Comparison of ENCODE assay signal across 18 cellular contexts in the genomic region with DNA sequence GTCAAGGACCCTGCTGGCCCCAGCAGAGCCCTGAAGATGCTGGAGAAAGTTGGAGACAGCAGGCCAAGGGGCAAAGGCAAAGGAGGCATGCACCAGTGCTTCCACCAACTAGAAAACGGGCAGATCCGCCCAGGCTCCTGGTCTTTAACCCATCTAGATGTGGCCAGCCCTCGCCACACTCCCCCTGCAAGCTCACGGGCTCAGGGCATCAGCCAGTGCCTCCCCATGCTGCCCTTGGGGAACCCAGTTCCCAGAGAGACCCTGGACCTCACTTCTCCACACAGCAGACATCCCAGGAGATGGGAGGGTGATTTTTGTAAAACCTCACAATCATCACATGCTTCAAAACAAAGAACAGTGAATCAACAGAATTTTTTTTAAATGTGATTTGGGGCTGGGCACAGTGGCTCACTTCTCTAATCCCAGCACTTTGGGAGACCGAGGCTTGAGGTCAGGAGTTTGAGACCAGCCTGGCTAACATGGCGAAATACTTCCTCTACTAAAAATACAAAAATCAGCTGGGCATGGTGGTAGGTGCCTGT. TPM values are rescaled to one million over a fixed set of nuclear protein-coding genes. Genes with fewer than 3 reads are reported as not detected.
DNase-seq lines count a peak whose midpoint lies in the region; ATAC-seq and TF ChIP-seq lines count a peak whose summit lies in the region.
"Had no signal": no experiment of that assay in that cellular context is flagged by ENCODE, and none has a peak within 500 bp of the region (broad histone marks: within the 10 kb centered on the region; RNA-seq: fewer than 3 reads in every experiment).

No MANE protein-coding gene starts in this region.

- H3K9me3 Mint-ChIP-seq in glutamatergic neuron (ENCODE audit: unreplicated experiment) (peaks cover 17% of the 10 kb centered on the region), T-cell (no peaks in the 10 kb centered on the region)
- no peaks in the 10 kb centered on the region for H3K9me3 Mint-ChIP-seq in activated CD4-positive, alpha-beta memory T cell treated with anti-CD3 and anti-CD28 coated beads, Interleukin-2, amount 10 ng/mL, durations not matched to agents 7 days and 5 days
- H3K9me3 Mint-ChIP-seq: activated B cell treated with CpG ODN at 0.5 μM for 24 hours; activated naive CD8-positive, alpha-beta T cell treated with anti-CD3 and anti-CD28 coated beads for 36 hours; memory B cell; natural killer cell treated with Interleukin-12 subunit alpha and Interleukin-12 subunit beta and Interleukin-15 and Interleukin-18, amount 100 ng/mL, for 72 hours had no signal

- H3K27me3 Mint-ChIP-seq in glutamatergic neuron (ENCODE audit: unreplicated experiment) (peaks cover 2% of the 10 kb centered on the region), T-cell (no peaks in the 10 kb centered on the region)
- no peaks in the 10 kb centered on the region for H3K27me3 Mint-ChIP-seq in activated CD4-positive, alpha-beta memory T cell treated with anti-CD3 and anti-CD28 coated beads, Interleukin-2, amount 10 ng/mL, durations not matched to agents 7 days and 5 days
- H3K27me3 Mint-ChIP-seq: activated naive CD8-positive, alpha-beta T cell treated with anti-CD3 and anti-CD28 coated beads for 36 hours; natural killer cell treated with Interleukin-12 subunit alpha and Interleukin-12 subunit beta and Interleukin-15 and Interleukin-18, amount 100 ng/mL, for 72 hours had no signal

- peaks cover 28 to 29% of the 10 kb centered on the region in 2 donors for H3K4me1 ChIP-seq in gastrocnemius medialis

- DNase-seq in CD1c-positive myeloid dendritic cell (ENCODE audit: extremely low spot score) (peak; percentile 32), RWPE1 (ENCODE audit: low spot score) (no peak), glutamatergic neuron (no peak), gastrocnemius medialis (no peak), SIG-M5 treated with dmso at 0.1 percent for 504 hours (lab: John Stamatoyannopoulos, UW; ENCODE audit: unreplicated experiment) (no peak), T-cell (no peak)
- no peak for DNase-seq in activated CD4-positive, alpha-beta memory T cell treated with anti-CD3 and anti-CD28 coated beads, Interleukin-2, amount 10 ng/mL, durations not matched to agents 7 days and 5 days
- no peak for DNase-seq in stimulated activated CD4-positive, alpha-beta T cell treated with anti-CD3 and anti-CD28 coated beads, Interleukin-4, amount 100 ng/mL, for 1 hour
- DNase-seq: activated B cell treated with CpG ODN at 0.5 μM for 24 hours; activated naive CD8-positive, alpha-beta T cell treated with anti-CD3 and anti-CD28 coated beads for 36 hours; effector CD8-positive, alpha-beta T cell; EL; NCI-H187; NCI-H226; stimulated activated naive CD4-positive, alpha-beta T cell had no signal

- H3K36me3 Mint-ChIP-seq in glutamatergic neuron (ENCODE audit: unreplicated experiment) = no peaks in the 10 kb centered on the region
- H3K36me3 Mint-ChIP-seq in activated CD4-positive, alpha-beta memory T cell treated with anti-CD3 and anti-CD28 coated beads, Interleukin-2, amount 10 ng/mL, durations not matched to agents 7 days and 5 days (ENCODE audit: low read depth) = no peaks in the 10 kb centered on the region
- no peaks in the 10 kb centered on the region for H3K36me3 Mint-ChIP-seq in T-cell
- H3K36me3 Mint-ChIP-seq: activated naive CD8-positive, alpha-beta T cell treated with anti-CD3 and anti-CD28 coated beads for 36 hours; natural killer cell treated with Interleukin-12 subunit alpha and Interleukin-12 subunit beta and Interleukin-15 and Interleukin-18, amount 100 ng/mL, for 72 hours had no signal

- intact Hi-C loops in gastrocnemius medialis (cut with DNase I; ENCODE audit: low total_unique reads) = no loop called here

- no peaks in the 10 kb centered on the region for H3K27me3 ChIP-seq in gastrocnemius medialis
- H3K27me3 ChIP-seq: Peyer's patch had no signal

- H3K4me3 Mint-ChIP-seq in glutamatergic neuron (ENCODE audit: unreplicated experiment) = peak overlapping the region; percentile 48
- no peak overlapping the region for H3K4me3 Mint-ChIP-seq in activated CD4-positive, alpha-beta memory T cell treated with anti-CD3 and anti-CD28 coated beads, Interleukin-2, amount 10 ng/mL, durations not matched to agents 7 days and 5 days
- no peak overlapping the region for H3K4me3 Mint-ChIP-seq in T-cell
- H3K4me3 Mint-ChIP-seq: activated B cell treated with CpG ODN at 0.5 μM for 24 hours; activated naive CD8-positive, alpha-beta T cell treated with anti-CD3 and anti-CD28 coated beads for 36 hours; memory B cell; natural killer cell treated with Interleukin-12 subunit alpha and Interleukin-12 subunit beta and Interleukin-15 and Interleukin-18, amount 100 ng/mL, for 72 hours had no signal

- POLR2A ChIA-PET in RWPE1 (lab: Yijun Ruan, JAX; ENCODE audit: low non-redundant PET) = no interaction called here
- POLR2A ChIA-PET in activated CD4-positive, alpha-beta memory T cell treated with anti-CD3 and anti-CD28 coated beads, Interleukin-2, amount 10 ng/mL, durations not matched to agents 7 days and 5 days (lab: Charles Lee) = no interaction called here
- POLR2A ChIA-PET in T-cell (lab: Charles Lee) = no interaction called here

- no peak for TF ChIP-seq CTCF in RWPE1 (conservative IDR thresholded peaks at IDR 0.05; ENCODE audit: low read depth)
- no peak for TF ChIP-seq CTCF in glutamatergic neuron (IDR thresholded peaks at IDR 0.05; ENCODE audit: partially characterized antibody, unreplicated experiment)
- no peak for TF ChIP-seq CTCF in gastrocnemius medialis (IDR thresholded peaks at IDR 0.05 in 4 of 5, conservative IDR thresholded peaks at IDR 0.05 in 1 of 5)

- peak overlapping the region; percentile 69 for H3K27ac Mint-ChIP-seq in glutamatergic neuron (ENCODE audit: unreplicated experiment)
- H3K27ac Mint-ChIP-seq in activated CD4-positive, alpha-beta memory T cell treated with anti-CD3 and anti-CD28 coated beads, Interleukin-2, amount 10 ng/mL, durations not matched to agents 7 days and 5 days = no peak overlapping the region
- no peak overlapping the region for H3K27ac Mint-ChIP-seq in T-cell
- H3K27ac Mint-ChIP-seq: activated B cell treated with CpG ODN at 0.5 μM for 24 hours; activated naive CD8-positive, alpha-beta T cell treated with anti-CD3 and anti-CD28 coated beads for 36 hours; memory B cell; natural killer cell treated with Interleukin-12 subunit alpha and Interleukin-12 subunit beta and Interleukin-15 and Interleukin-18, amount 100 ng/mL, for 72 hours had no signal

- H3K4me1 Mint-ChIP-seq in glutamatergic neuron (ENCODE audit: low read depth, unreplicated experiment) = peaks cover 34% of the 10 kb centered on the region
- H3K4me1 Mint-ChIP-seq in activated CD4-positive, alpha-beta memory T cell treated with anti-CD3 and anti-CD28 coated beads, Interleukin-2, amount 10 ng/mL, durations not matched to agents 7 days and 5 days = peaks cover 3% of the 10 kb centered on the region
- peaks cover 0 to 3% (median 0%) of the 10 kb centered on the region in 3 donors for H3K4me1 Mint-ChIP-seq in T-cell
- H3K4me1 Mint-ChIP-seq: activated naive CD8-positive, alpha-beta T cell treated with anti-CD3 and anti-CD28 coated beads for 36 hours had no signal

- H3K9me3 ChIP-seq in gastrocnemius medialis = no peaks in the 10 kb centered on the region
- H3K9me3 ChIP-seq: Peyer's patch had no signal

- TF ChIP-seq POLR2A in gastrocnemius medialis (IDR thresholded peaks at IDR 0.05) = no peak

- H3K36me3 ChIP-seq in gastrocnemius medialis = no peaks in the 10 kb centered on the region
- H3K36me3 ChIP-seq: Peyer's patch had no signal

- CTCF ChIA-PET in RWPE1 (lab: Yijun Ruan, JAX) (interaction anchor here (0.6 to 1.9 kb wide), 3 partner anchors 19 to 36 kb away, joined by 3 to 10 read pairs (median 3); a partner anchor contains a TSS), T-cell (lab: Charles Lee) (no interaction called here)
- CTCF ChIA-PET in activated CD4-positive, alpha-beta memory T cell treated with anti-CD3 and anti-CD28 coated beads, Interleukin-2, amount 10 ng/mL, durations not matched to agents 7 days and 5 days (lab: Charles Lee) = no interaction called here

- H3K4me3 ChIP-seq in gastrocnemius medialis = no peak overlapping the region
- H3K4me3 ChIP-seq: Peyer's patch had no signal

- ATAC-seq in gastrocnemius medialis = no peak
- no peak for ATAC-seq in T-cell (replicated peaks in 1 of 4)

- in situ Hi-C loops in gastrocnemius medialis (cut with MboI; ENCODE audit: low sequenced_read_pairs in 4 of 4) = no loop called here

- H3K27ac ChIP-seq in RWPE1 (0 out of 2 replicates have a peak overlapping the region, but pooled peaks have one; percentile 23), gastrocnemius medialis (peak overlapping the region; percentile 18 to 55 (median 32))
- H3K27ac ChIP-seq: Peyer's patch had no signal

RNA-seq across cellular contexts. Expression of a gene that starts 24.6 kb away (rescaled TPM):
- total RNA-seq in glutamatergic neuron (ENCODE audit: unreplicated experiment) (143 TPM), gastrocnemius medialis (10 to 100 TPM; 31.1 to 52.6 (median 37.4) TPM), T-cell (10 to 100 TPM in 1 of 5 donors, 1 to 10 TPM in 4; 3.8 to 10.2 (median 7.9) TPM)
- total RNA-seq in activated CD4-positive, alpha-beta memory T cell treated with anti-CD3 and anti-CD28 coated beads, Interleukin-2, amount 10 ng/mL, durations not matched to agents 7 days and 5 days = 10 to 100 TPM; 23.1 to 24.9 TPM
